26 cellular contexts compared by ENCODE assay signal in genomic region chr4:185272232-185272631, GRCh38.
"Had no signal": no experiment of that assay in that cellular context is flagged by ENCODE, and none has a peak within 500 bp of the region (broad histone marks: within the 10 kb centered on the region; RNA-seq: fewer than 3 reads in every experiment).

No MANE protein-coding gene starts in this region.

- ATAC-seq: effector memory CD8-positive, alpha-beta T cell; mucosa of descending colon; right cardiac atrium had no signal

- H3K79me2 ChIP-seq: parathyroid adenoma had no signal

- H3K9me3 ChIP-seq: adrenal gland, ascending aorta, esophagus muscularis mucosa, mucosa of descending colon, tibial nerve had no signal

- DNase-seq: activated CD4-positive, CD25-positive, alpha-beta regulatory T cell treated with anti-CD3 and anti-CD28 coated beads, Interleukin-2, amount 50 U/mL, for 72 hours; activated CD8-positive, alpha-beta memory T cell treated with anti-CD3 and anti-CD28 coated beads for 24 hours; activated CD8-positive, alpha-beta memory T cell treated with anti-CD3 and anti-CD28 coated beads, Interleukin-2, amount 50 U/mL, for 4 hours; activated naive CD4-positive, alpha-beta T cell; activated T-cell treated with anti-CD3 and anti-CD28 coated beads, Interleukin-2, amount 50 U/mL, for 24 hours; adrenal gland; central memory CD4-positive, alpha-beta T cell; dorsolateral prefrontal cortex; effector memory CD8-positive, alpha-beta T cell; hippocampal formation; mesendoderm; mucosa of descending colon; nephron progenitor cell; nucleus accumbens; right cardiac atrium; stimulated activated CD4-positive, alpha-beta T cell treated with anti-CD3 and anti-CD28 coated beads, Interleukin-1b, Interleukin-23, amount 100 ng/mL, for 48 hours; substantia nigra had no signal

- H2AFZ ChIP-seq: parathyroid adenoma had no signal

- H3K27ac ChIP-seq: adrenal gland, ascending aorta, dorsolateral prefrontal cortex, esophagus muscularis mucosa, parathyroid adenoma, skin epidermis, tibial nerve, VCaP had no signal

- FAIRE-seq: colon, frontal cortex, urothelium cell line had no signal

- H3K4me1 ChIP-seq: esophagus muscularis mucosa, parathyroid adenoma, tibial nerve had no signal

- H3K4me3 ChIP-seq: adrenal gland, ascending aorta, dorsolateral prefrontal cortex, esophagus muscularis mucosa, mucosa of descending colon, skin epidermis, tibial nerve had no signal

- H3K9ac ChIP-seq: parathyroid adenoma had no signal

- H3K27me3 ChIP-seq: adrenal gland, ascending aorta, dorsolateral prefrontal cortex, esophagus muscularis mucosa, tibial nerve had no signal
